Comparison of ENCODE assay signal across 19 cellular contexts in the genomic region with DNA sequence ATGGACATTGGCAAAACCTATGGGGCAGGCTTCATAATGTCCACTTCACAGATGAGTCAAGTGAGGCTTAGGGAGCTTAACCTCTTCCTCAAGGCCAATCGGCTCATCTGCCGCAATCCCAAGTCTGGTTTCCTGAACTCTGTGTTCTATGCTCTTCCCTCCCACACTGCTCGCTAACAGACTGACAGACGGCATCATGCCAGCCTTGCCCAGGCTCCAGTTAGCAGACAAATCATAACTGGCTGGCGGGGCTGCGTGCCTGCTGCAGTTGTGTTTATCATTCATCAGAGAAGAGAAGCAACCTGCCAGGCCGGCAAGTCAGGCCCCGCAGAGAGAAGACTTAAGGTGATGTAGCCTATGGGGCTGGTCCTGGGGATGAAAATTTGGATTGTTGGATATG.
"Had no signal": no experiment of that assay in that cellular context is flagged by ENCODE, and none has a peak within 500 bp of the region (broad histone marks: within the 10 kb centered on the region; RNA-seq: fewer than 3 reads in every experiment).

No MANE protein-coding gene starts in this region.

- H3K4me3 Mint-ChIP-seq: dendritic cell treated with granulocyte-macrophage colony-stimulating factor and Interleukin-4, amounts not matched to agents 40 ng/mL and 50 ng/mL, for 4 days; natural killer cell; neural crest cell; stimulated activated naive B cell treated with anti-CD40 and anti-IgM and Interleukin-4, amounts not matched to agents 10 μg/mL and 1 μg/mL and 100 μg/mL, for 72 hours; stimulated activated naive CD8-positive, alpha-beta T cell treated with anti-CD3 and anti-CD28 coated beads, Interleukin-15, amount 100 ng/mL, for 72 hours had no signal

- H3K27ac ChIP-seq: pancreas, psoas muscle, spleen had no signal

- H3K27me3 ChIP-seq: pancreas, right lobe of liver had no signal

- H3K27ac Mint-ChIP-seq: dendritic cell treated with granulocyte-macrophage colony-stimulating factor and Interleukin-4, amounts not matched to agents 40 ng/mL and 50 ng/mL, for 4 days; natural killer cell; stimulated activated naive B cell treated with anti-CD40 and anti-IgM and Interleukin-4, amounts not matched to agents 10 μg/mL and 1 μg/mL and 100 μg/mL, for 72 hours; stimulated activated naive CD8-positive, alpha-beta T cell treated with anti-CD3 and anti-CD28 coated beads, Interleukin-15, amount 100 ng/mL, for 72 hours had no signal

- DNase-seq: cerebellar nuclear complex; islet precursor cell; mammary epithelial cell; mucosa of descending colon; natural killer cell; pancreas; psoas muscle; retina; spleen; stimulated activated CD4-positive, alpha-beta T cell treated with anti-CD3 and anti-CD28 coated beads, Interleukin-15, amount 100 ng/mL, for 24 hours; stimulated activated CD4-positive, alpha-beta T cell treated with anti-CD3 and anti-CD28 coated beads, Interleukin-2, amount 100 ng/mL, for 24 hours; stimulated activated CD4-positive, alpha-beta T cell treated with anti-CD3 and anti-CD28 coated beads, Interleukin-4, amount 100 ng/mL, for 4 hours; stimulated activated naive B cell treated with anti-CD40 and anti-IgM and Interleukin-4, amounts not matched to agents 10 μg/mL and 1 μg/mL and 100 μg/mL, for 72 hours; stimulated activated naive CD8-positive, alpha-beta T cell treated with anti-CD3 and anti-CD28 coated beads, Interleukin-15, amount 100 ng/mL, for 72 hours; trophoblast cell had no signal

- H3K4me1 ChIP-seq: pancreas, psoas muscle had no signal

- ATAC-seq: left lobe of liver; mucosa of descending colon; natural killer cell; pancreas; psoas muscle; stimulated activated naive B cell treated with anti-CD40 and anti-IgM and Interleukin-4, amounts not matched to agents 10 μg/mL and 1 μg/mL and 100 μg/mL, for 72 hours; stimulated activated naive CD8-positive, alpha-beta T cell treated with anti-CD3 and anti-CD28 coated beads, Interleukin-15, amount 100 ng/mL, for 72 hours had no signal

- H3K4me3 ChIP-seq: mucosa of descending colon, pancreas, psoas muscle, spleen had no signal

- H3K36me3 ChIP-seq: pancreas, right lobe of liver, spleen had no signal

- H3K4me1 Mint-ChIP-seq: stimulated activated naive B cell treated with anti-CD40 and anti-IgM and Interleukin-4, amounts not matched to agents 10 μg/mL and 1 μg/mL and 100 μg/mL, for 72 hours had no signal

- H3K9me3 ChIP-seq: mucosa of descending colon, pancreas, psoas muscle, right lobe of liver had no signal

- H3K9me3 Mint-ChIP-seq: dendritic cell treated with granulocyte-macrophage colony-stimulating factor and Interleukin-4, amounts not matched to agents 40 ng/mL and 50 ng/mL, for 4 days; natural killer cell; stimulated activated naive B cell treated with anti-CD40 and anti-IgM and Interleukin-4, amounts not matched to agents 10 μg/mL and 1 μg/mL and 100 μg/mL, for 72 hours had no signal

- H3K36me3 Mint-ChIP-seq: natural killer cell; stimulated activated naive B cell treated with anti-CD40 and anti-IgM and Interleukin-4, amounts not matched to agents 10 μg/mL and 1 μg/mL and 100 μg/mL, for 72 hours had no signal
